ENCODE assay signal across 12 cellular contexts in the genomic region with DNA sequence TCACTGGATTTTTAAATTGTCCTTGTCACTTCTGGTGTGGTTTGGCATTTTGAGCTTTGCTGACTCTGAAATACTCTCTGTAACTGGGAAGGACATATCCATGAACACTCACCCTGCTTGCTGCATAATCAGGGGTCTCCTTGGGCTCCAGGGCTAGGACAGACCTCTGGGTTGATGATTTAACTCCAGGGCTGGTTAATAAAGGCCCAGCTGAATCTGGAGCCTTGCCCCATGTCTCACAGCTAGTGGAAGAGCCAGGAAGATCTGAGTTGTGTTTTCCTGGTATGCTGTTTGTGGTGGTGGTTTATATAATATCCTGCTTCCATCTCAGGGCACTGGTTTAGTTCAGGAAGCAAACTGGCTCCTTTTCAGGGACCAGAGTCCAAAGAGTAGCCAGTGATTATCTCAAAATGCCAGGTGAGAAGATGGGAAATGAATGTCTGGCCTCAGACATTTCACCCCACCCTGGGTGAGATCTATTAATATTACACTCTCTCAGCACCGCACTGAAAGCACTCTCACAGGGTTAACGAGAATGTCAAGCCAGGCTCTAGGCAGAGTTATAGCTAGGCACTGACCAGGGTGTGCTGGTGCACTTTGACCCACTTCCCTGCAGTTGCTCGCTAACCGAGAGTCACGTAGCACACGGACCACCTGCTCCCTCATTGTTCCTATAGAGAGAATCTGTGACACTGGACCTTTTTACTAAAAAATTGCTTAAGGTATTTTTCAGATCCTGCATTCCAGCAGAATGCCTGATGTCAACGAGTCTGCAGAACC.
DNase-seq lines count a peak whose midpoint lies in the region; ATAC-seq and TF ChIP-seq lines count a peak whose summit lies in the region.
"Had no signal": no experiment of that assay in that cellular context is flagged by ENCODE, and none has a peak within 500 bp of the region (broad histone marks: within the 10 kb centered on the region; RNA-seq: fewer than 3 reads in every experiment).

No MANE protein-coding gene starts in this region.

- H3K27me3 ChIP-seq in transverse colon = no peaks in the 10 kb centered on the region
- H3K27me3 ChIP-seq: brain microvascular endothelial cell, suprapubic skin had no signal

- H3K36me3 Mint-ChIP-seq in IgD-negative memory B cell (no peaks in the 10 kb centered on the region), memory B cell (no peaks in the 10 kb centered on the region)

- H3K27me3 Mint-ChIP-seq in IgD-negative memory B cell (no peaks in the 10 kb centered on the region), memory B cell (no peaks in the 10 kb centered on the region)

- H3K27ac Mint-ChIP-seq in IgD-negative memory B cell = peak overlapping the region in 2 of 3 donors; percentile 46 to 67
- peak overlapping the region; percentile 36 for H3K27ac Mint-ChIP-seq in memory B cell
- H3K27ac Mint-ChIP-seq: activated CD4-positive, alpha-beta T cell treated with anti-CD3 and anti-CD28 coated beads, Interleukin-2, amount 10 ng/mL, durations not matched to agents 24 days and 14 days had no signal

- TF ChIP-seq CTCF in transverse colon (IDR thresholded peaks at IDR 0.05) = no peak

- H3K4me1 Mint-ChIP-seq in IgD-negative memory B cell (peaks cover 27 to 40% (median 29%) of the 10 kb centered on the region in 3 donors), memory B cell (peaks cover 27% of the 10 kb centered on the region)

- H3K27ac ChIP-seq in transverse colon = peak overlapping the region; percentile 32 to 75 (median 62)
- H3K27ac ChIP-seq: brain microvascular endothelial cell, suprapubic skin had no signal

- H3K4me1 ChIP-seq in transverse colon = peaks cover 5 to 31% (median 10%) of the 10 kb centered on the region in 4 donors
- H3K4me1 ChIP-seq: suprapubic skin had no signal

- TF ChIP-seq POLR2A in transverse colon (IDR thresholded peaks at IDR 0.05) = peak; percentile 37

- no peak for TF ChIP-seq EP300 in transverse colon (IDR thresholded peaks at IDR 0.05; ENCODE audit: low read depth)

- H3K4me3 Mint-ChIP-seq in IgD-negative memory B cell (no peak overlapping the region), memory B cell (no peak overlapping the region)
- H3K4me3 Mint-ChIP-seq: activated CD4-positive, alpha-beta T cell treated with anti-CD3 and anti-CD28 coated beads, Interleukin-2, amount 10 ng/mL, durations not matched to agents 24 days and 14 days had no signal

- H3K9me3 Mint-ChIP-seq in IgD-negative memory B cell = peaks cover 0 to 11% (median 3%) of the 10 kb centered on the region in 3 donors
- peaks cover 1% of the 10 kb centered on the region for H3K9me3 Mint-ChIP-seq in memory B cell
- H3K9me3 Mint-ChIP-seq: activated CD4-positive, alpha-beta T cell treated with anti-CD3 and anti-CD28 coated beads, Interleukin-2, amount 10 ng/mL, durations not matched to agents 24 days and 14 days had no signal

- in situ Hi-C loops in transverse colon (cut with MboI; ENCODE audit: low pct_ligation_motif_present in 1 of 4, low pct_unique_long_range_greater_than_20kb in 1 of 4, low sequenced_read_pairs in 3 of 4) = no loop called here

- intact Hi-C loops in transverse colon (cut with DNase I; ENCODE audit: low total_unique reads) = no loop called here

- no peak for ATAC-seq in memory B cell (ENCODE audit: low read depth)
- no peak for ATAC-seq in GM21390 (IDR thresholded peaks at IDR 0.05; ENCODE audit: unreplicated experiment)

- H3K4me3 ChIP-seq in transverse colon = no peak overlapping the region
- H3K4me3 ChIP-seq: suprapubic skin had no signal

- no peaks in the 10 kb centered on the region for H3K36me3 ChIP-seq in transverse colon
- H3K36me3 ChIP-seq: brain microvascular endothelial cell, suprapubic skin had no signal

- no peaks in the 10 kb centered on the region for H3K9me3 ChIP-seq in transverse colon
- H3K9me3 ChIP-seq: suprapubic skin had no signal

- peak; percentile 29 for DNase-seq in cerebellar cortex (ENCODE audit: low spot score)
- DNase-seq in memory B cell (ENCODE audit: low spot score in 2 of 2) = no peak
- DNase-seq in transverse colon = peak; percentile 48
- DNase-seq in NOMO-1 (lab: John Stamatoyannopoulos, UW; ENCODE audit: unreplicated experiment in 2 of 2) = no peak
- no peak for DNase-seq in occipital lobe (lab: John Stamatoyannopoulos, UW)
- DNase-seq: activated CD4-positive, alpha-beta T cell treated with anti-CD3 and anti-CD28 coated beads, Interleukin-2, amount 10 ng/mL, durations not matched to agents 24 days and 14 days; brain microvascular endothelial cell; hippocampal formation; NCI-H187 had no signal

- 20 to 38% methylated on average over 1 to 7 of the region's 7 CpGs for WGBS in transverse colon (ENCODE audit: low coverage in 1 of 2), 2 donors

Comparison
In these comparisons a context has a peak if more than half of its experiments do, and no peak if none do; other contexts are left out.
1. DNase-seq: peak in cerebellar cortex (single experiment) and transverse colon (single experiment); none in memory B cell (0 of 2), NOMO-1 (0 of 2) and occipital lobe (single experiment).